ENCODE assay signal across 22 cellular contexts in the genomic region with DNA sequence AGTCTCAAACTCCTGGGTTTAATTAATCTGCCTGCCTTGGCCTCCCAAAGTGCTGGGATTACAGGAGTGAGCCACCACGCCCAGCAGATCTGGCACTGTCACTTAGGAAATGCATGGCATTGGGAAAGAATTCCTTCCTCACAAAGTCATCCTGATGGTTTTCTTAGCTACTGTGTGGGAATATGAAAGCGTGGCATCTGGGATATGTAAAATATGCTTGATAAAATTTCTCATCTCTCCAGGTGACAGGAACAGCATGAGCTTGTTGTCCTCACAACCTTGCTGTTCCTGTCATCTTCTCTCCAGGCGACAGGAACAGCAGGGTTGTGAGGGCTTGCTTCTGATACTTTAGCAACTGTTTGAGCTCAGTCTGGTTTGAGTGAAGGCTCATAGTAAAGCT. TPM values are rescaled to one million over a fixed set of nuclear protein-coding genes. Genes with fewer than 3 reads are reported as not detected.
DNase-seq lines count a peak whose midpoint lies in the region; ATAC-seq and TF ChIP-seq lines count a peak whose summit lies in the region.
"Had no signal": no experiment of that assay in that cellular context is flagged by ENCODE, and none has a peak within 500 bp of the region (broad histone marks: within the 10 kb centered on the region; RNA-seq: fewer than 3 reads in every experiment).

No MANE protein-coding gene starts in this region.

- no peaks in the 10 kb centered on the region for H3K36me3 ChIP-seq in ACC112 (ENCODE audit: insufficient read depth, low read length)
- H3K36me3 ChIP-seq: heart left ventricle had no signal

- POLR2A ChIA-PET in activated CD4-positive, alpha-beta memory T cell treated with anti-CD3 and anti-CD28 coated beads for 36 hours (lab: Charles Lee): interaction anchor here (0.6 kb wide), 1 partner anchor 114 kb away, joined by 3 read pairs; no protein-coding TSS in a partner anchor

- H3K4me3 ChIP-seq in ACC112 (ENCODE audit: low read depth, low read length): no peak overlapping the region
- H3K4me3 ChIP-seq: heart left ventricle had no signal

- CTCF ChIA-PET in activated CD4-positive, alpha-beta memory T cell treated with anti-CD3 and anti-CD28 coated beads for 36 hours (lab: Charles Lee): interaction anchor here (0.6 to 1.8 kb wide), 5 partner anchors 29 to 262 kb away, joined by 3 to 6 read pairs (median 4); no protein-coding TSS in a partner anchor

- peaks cover 20% of the 10 kb centered on the region for H3K4me1 ChIP-seq in ACC112 (ENCODE audit: control insufficient read depth, insufficient read depth, low read length, unreplicated experiment)

- H3K27ac ChIP-seq in ACC112 (ENCODE audit: low read depth, low read length): peak overlapping the region; percentile 33; the same call in 1 of the 2 replicates
- H3K27ac ChIP-seq: heart left ventricle had no signal

- H3K27me3 Mint-ChIP-seq in chondrocyte (ENCODE audit: low read depth) (no peaks in the 10 kb centered on the region), osteocyte (ENCODE audit: unreplicated experiment) (no peaks in the 10 kb centered on the region)
- peaks cover 2% of the 10 kb centered on the region for H3K27me3 Mint-ChIP-seq in activated CD4-positive, alpha-beta memory T cell treated with anti-CD3 and anti-CD28 coated beads for 36 hours
- H3K27me3 Mint-ChIP-seq: activated naive CD8-positive, alpha-beta T cell; brain; CD4-positive, alpha-beta T cell had no signal

- H3K9me3 Mint-ChIP-seq in chondrocyte (ENCODE audit: low read depth): peaks cover 9% of the 10 kb centered on the region
- no peaks in the 10 kb centered on the region for H3K9me3 Mint-ChIP-seq in osteocyte (ENCODE audit: unreplicated experiment)
- H3K9me3 Mint-ChIP-seq in activated CD4-positive, alpha-beta memory T cell treated with anti-CD3 and anti-CD28 coated beads for 36 hours: no peaks in the 10 kb centered on the region
- H3K9me3 Mint-ChIP-seq: activated T-helper 1 cell treated with anti-CD3 and anti-CD28 coated beads, Interleukin-12 subunit alpha, Interleukin-12 subunit beta, Interleukin-2, Interleukin-4 antibody, amounts not matched to agents 30 ng/mL and 10 ng/mL and 1 ng/mL, durations not matched to agents 14 hours and 24 hours and 36 hours; CD4-positive, alpha-beta T cell had no signal

- H3K27me3 ChIP-seq in ACC112 (ENCODE audit: insufficient read depth, low read length): no peaks in the 10 kb centered on the region
- H3K27me3 ChIP-seq: heart left ventricle had no signal

- peaks cover 46% of the 10 kb centered on the region for H3K4me1 Mint-ChIP-seq in chondrocyte (ENCODE audit: low read depth)
- peaks cover 16% of the 10 kb centered on the region for H3K4me1 Mint-ChIP-seq in osteocyte (ENCODE audit: unreplicated experiment)
- H3K4me1 Mint-ChIP-seq in activated CD4-positive, alpha-beta memory T cell treated with anti-CD3 and anti-CD28 coated beads for 36 hours (ENCODE audit: low read depth): no peaks in the 10 kb centered on the region
- H3K4me1 Mint-ChIP-seq: activated CD8-positive, alpha-beta memory T cell treated with anti-CD3 and anti-CD28 coated beads, Interleukin-2, amount 10 ng/mL, durations not matched to agents 7 days and 5 days; brain had no signal

- H3K4me3 Mint-ChIP-seq in chondrocyte (ENCODE audit: unreplicated experiment): no peak overlapping the region
- H3K4me3 Mint-ChIP-seq in osteocyte (ENCODE audit: unreplicated experiment): no peak overlapping the region
- H3K4me3 Mint-ChIP-seq in activated CD4-positive, alpha-beta memory T cell treated with anti-CD3 and anti-CD28 coated beads for 36 hours: no peak overlapping the region
- H3K4me3 Mint-ChIP-seq: activated CD8-positive, alpha-beta memory T cell treated with anti-CD3 and anti-CD28 coated beads, Interleukin-2, amount 10 ng/mL, durations not matched to agents 7 days and 5 days; activated naive CD8-positive, alpha-beta T cell; activated T-helper 1 cell treated with anti-CD3 and anti-CD28 coated beads, Interleukin-12 subunit alpha, Interleukin-12 subunit beta, Interleukin-2, Interleukin-4 antibody, amounts not matched to agents 30 ng/mL and 10 ng/mL and 1 ng/mL, durations not matched to agents 14 hours and 24 hours and 36 hours; brain; CD4-positive, alpha-beta T cell had no signal

- intact Hi-C loops in activated CD4-positive, alpha-beta memory T cell treated with anti-CD3 and anti-CD28 coated beads for 36 hours (cut with micrococcal nuclease): no loop called here

- TF ChIP-seq CTCF in chondrocyte (IDR thresholded peaks at IDR 0.05): no peak
- no peak for TF ChIP-seq CTCF in osteocyte (IDR thresholded peaks at IDR 0.05)

- DNase-seq in LHCN-M2 (ENCODE audit: low read depth) (peak; percentile 14), chondrocyte (ENCODE audit: low spot score) (no peak), osteocyte (ENCODE audit: extremely low spot score, unreplicated experiment) (no peak), RKO (ENCODE audit: low spot score) (no peak)
- DNase-seq in activated naive CD4-positive, alpha-beta T cell treated with Interleukin-2 at 50 U/mL for 16 hours: no peak
- DNase-seq in activated CD4-positive, alpha-beta memory T cell treated with anti-CD3 and anti-CD28 coated beads for 36 hours: no peak
- DNase-seq: activated CD4-positive, alpha-beta T cell treated with anti-CD3 and anti-CD28 coated beads for 4 hours; activated CD8-positive, alpha-beta memory T cell treated with anti-CD3 and anti-CD28 coated beads, Interleukin-2, amount 10 ng/mL, durations not matched to agents 7 days and 5 days; CD4-positive, alpha-beta T cell; heart left ventricle; NCI-H1417 treated with DMSO at 0.1 percent for 48 hours; NCI-H69; Right ventricle myocardium superior; substantia nigra had no signal

- no peak overlapping the region for H2AFZ ChIP-seq in ACC112 (ENCODE audit: low read length, unreplicated experiment)

- H3K36me3 Mint-ChIP-seq in chondrocyte (ENCODE audit: low read depth): peaks cover 4% of the 10 kb centered on the region
- H3K36me3 Mint-ChIP-seq in osteocyte (ENCODE audit: unreplicated experiment): no peaks in the 10 kb centered on the region
- no peaks in the 10 kb centered on the region for H3K36me3 Mint-ChIP-seq in activated CD4-positive, alpha-beta memory T cell treated with anti-CD3 and anti-CD28 coated beads for 36 hours
- H3K36me3 Mint-ChIP-seq: activated CD8-positive, alpha-beta memory T cell treated with anti-CD3 and anti-CD28 coated beads, Interleukin-2, amount 10 ng/mL, durations not matched to agents 7 days and 5 days; activated naive CD8-positive, alpha-beta T cell; brain had no signal

- H3K27ac Mint-ChIP-seq in chondrocyte (ENCODE audit: unreplicated experiment): peak overlapping the region; percentile 95
- H3K27ac Mint-ChIP-seq in osteocyte (ENCODE audit: unreplicated experiment): peak overlapping the region; percentile 35
- H3K27ac Mint-ChIP-seq in activated CD4-positive, alpha-beta memory T cell treated with anti-CD3 and anti-CD28 coated beads for 36 hours: no peak overlapping the region
- H3K27ac Mint-ChIP-seq: activated CD8-positive, alpha-beta memory T cell treated with anti-CD3 and anti-CD28 coated beads, Interleukin-2, amount 10 ng/mL, durations not matched to agents 7 days and 5 days; activated naive CD8-positive, alpha-beta T cell; activated T-helper 1 cell treated with anti-CD3 and anti-CD28 coated beads, Interleukin-12 subunit alpha, Interleukin-12 subunit beta, Interleukin-2, Interleukin-4 antibody, amounts not matched to agents 30 ng/mL and 10 ng/mL and 1 ng/mL, durations not matched to agents 14 hours and 24 hours and 36 hours; brain; CD4-positive, alpha-beta T cell had no signal

- ATAC-seq in HG03432 (IDR thresholded peaks at IDR 0.05; ENCODE audit: unreplicated experiment): no peak
- ATAC-seq: activated CD8-positive, alpha-beta memory T cell treated with anti-CD3 and anti-CD28 coated beads, Interleukin-2, amount 10 ng/mL, durations not matched to agents 7 days and 5 days; heart left ventricle; HepG2 had no signal

- H3K79me2 ChIP-seq in ACC112 (ENCODE audit: control insufficient read depth, insufficient read depth, low read length, unreplicated experiment): no peaks in the 10 kb centered on the region

RNA-seq across cellular contexts. Expression of gene AICDA, which starts 16.1 kb away (rescaled TPM):
- total RNA-seq in LHCN-M2 (2014; rRNA removed) (not detected in 2 replicates), chondrocyte (not detected in 3 replicates), osteocyte (not detected in 2 replicates)
- polyA plus RNA-seq in LHCN-M2 (2012): not detected
- total RNA-seq in activated CD4-positive, alpha-beta memory T cell treated with anti-CD3 and anti-CD28 coated beads for 36 hours: not detected
- total RNA-seq: activated CD8-positive, alpha-beta memory T cell treated with anti-CD3 and anti-CD28 coated beads, Interleukin-2, amount 10 ng/mL, durations not matched to agents 7 days and 5 days; activated T-helper 1 cell treated with anti-CD3 and anti-CD28 coated beads, Interleukin-12 subunit alpha, Interleukin-12 subunit beta, Interleukin-2, Interleukin-4 antibody, amounts not matched to agents 30 ng/mL and 10 ng/mL and 1 ng/mL, durations not matched to agents 14 hours and 24 hours and 36 hours; CD4-positive, alpha-beta T cell; fibroblast of lung; heart left ventricle; HepG2; Right ventricle myocardium superior had no signal
- polyA plus RNA-seq: fibroblast of lung, HepG2, liver had no signal

RNA-seq across cellular contexts. Expression of gene MFAP5, which starts 33.9 kb away (rescaled TPM):
- 22.7 and 25.8 TPM in 2 replicates for total RNA-seq in LHCN-M2 (2014; rRNA removed)
- 249 TPM for polyA plus RNA-seq in LHCN-M2 (2012)
- 16.2 to 40.2 TPM (median 38.0 TPM) in 3 replicates for total RNA-seq in chondrocyte
- not detected in 2 replicates for total RNA-seq in osteocyte
- not detected for total RNA-seq in activated CD4-positive, alpha-beta memory T cell treated with anti-CD3 and anti-CD28 coated beads for 36 hours
- total RNA-seq: activated CD8-positive, alpha-beta memory T cell treated with anti-CD3 and anti-CD28 coated beads, Interleukin-2, amount 10 ng/mL, durations not matched to agents 7 days and 5 days; activated T-helper 1 cell treated with anti-CD3 and anti-CD28 coated beads, Interleukin-12 subunit alpha, Interleukin-12 subunit beta, Interleukin-2, Interleukin-4 antibody, amounts not matched to agents 30 ng/mL and 10 ng/mL and 1 ng/mL, durations not matched to agents 14 hours and 24 hours and 36 hours; CD4-positive, alpha-beta T cell; HepG2 had no signal

Comparison
In these comparisons a context has a peak if more than half of its experiments do, and no peak if none do; other contexts are left out.
1. RNA of gene MFAP5, which starts 33.9 kb away (total RNA-seq): 16.2 to 40.2 TPM in chondrocyte and 22.7 to 25.8 TPM in LHCN-M2; not detected in osteocyte and not detected in activated CD4-positive, alpha-beta memory T cell treated with anti-CD3 and anti-CD28 coated beads for 36 hours; every median in the first group is over 10 times any median in the second.